In genomic region chr3:15207836-15208504, GRCh38 we compare ENCODE assay signal across 9 cellular contexts. TPM values are rescaled to one million over a fixed set of nuclear protein-coding genes. Genes with fewer than 3 reads are reported as not detected.
DNase-seq lines count a peak whose midpoint lies in the region; ATAC-seq and TF ChIP-seq lines count a peak whose summit lies in the region.
"Had no signal": no experiment of that assay in that cellular context is flagged by ENCODE, and none has a peak within 500 bp of the region (broad histone marks: within the 10 kb centered on the region; RNA-seq: fewer than 3 reads in every experiment).

No MANE protein-coding gene starts in this region.

- H3F3A ChIP-seq in DOHH2 (ENCODE audit: control insufficient read depth, insufficient read depth) (peaks cover 20% of the 10 kb centered on the region), PC-3 (ENCODE audit: low read length, unreplicated experiment) (no peaks in the 10 kb centered on the region)

- H3K27me3 Mint-ChIP-seq in endothelial cell (ENCODE audit: unreplicated experiment) = peaks cover 4% of the 10 kb centered on the region

- H3K4me3 ChIP-seq in DOHH2 (ENCODE audit: low read length) (peak overlapping the region; percentile 91), PC-3 (ENCODE audit: low read length) (peak overlapping the region; percentile 92), parathyroid adenoma (ENCODE audit: low read depth, low read length) (peak overlapping the region; percentile 98)

- H3K79me2 ChIP-seq in DOHH2 (ENCODE audit: control insufficient read depth, low read length) = peaks cover 62% of the 10 kb centered on the region
- peaks cover 50% of the 10 kb centered on the region for H3K79me2 ChIP-seq in PC-3 (ENCODE audit: low read length)
- peaks cover 31% of the 10 kb centered on the region for H3K79me2 ChIP-seq in parathyroid adenoma

- no peak for TF ChIP-seq CTCF in DOHH2 (IDR thresholded peaks at IDR 0.05; ENCODE audit: low read depth, low read length, poor library complexity, severe bottlenecking)
- no peak for TF ChIP-seq CTCF in PC-3 (conservative IDR thresholded peaks at IDR 0.05; ENCODE audit: low read depth, low read length)
- no peak for TF ChIP-seq CTCF in endothelial cell (IDR thresholded peaks at IDR 0.05; ENCODE audit: unreplicated experiment)
- no peak for TF ChIP-seq CTCF in parathyroid adenoma (IDR thresholded peaks at IDR 0.05)

- H3K9me2 ChIP-seq in DOHH2 (replicated peaks; ENCODE audit: control insufficient read depth, low read length) (no peaks in the 10 kb centered on the region), PC-3 (replicated peaks; ENCODE audit: low read length) (no peaks in the 10 kb centered on the region)

- ATAC-seq in PC-3 = no peak

- H3K27me3 ChIP-seq in DOHH2 (ENCODE audit: control insufficient read depth, low read length) (no peaks in the 10 kb centered on the region), PC-3 (ENCODE audit: low read length) (no peaks in the 10 kb centered on the region), parathyroid adenoma (ENCODE audit: control insufficient read depth, insufficient read depth, low read length) (no peaks in the 10 kb centered on the region)

- no TSS peak for BruUV-seq in PC-3 (replicated peaks; lab: Mats Ljungman, UMichigan)

- H3K9me3 Mint-ChIP-seq in endothelial cell (ENCODE audit: unreplicated experiment) = no peaks in the 10 kb centered on the region

- H4K20me1 ChIP-seq in DOHH2 (ENCODE audit: control insufficient read depth, insufficient read depth, low read depth, low read length) = 0 out of 2 replicates have a peak, but pooled peaks cover 4% of the 10 kb centered on the region
- peaks cover 13% of the 10 kb centered on the region for H4K20me1 ChIP-seq in PC-3 (ENCODE audit: low read length)

- H3K9ac ChIP-seq in PC-3 (ENCODE audit: low read length) (peak overlapping the region; percentile 88), parathyroid adenoma (no peak overlapping the region)

- no peak overlapping the region for H3K27ac Mint-ChIP-seq in endothelial cell (ENCODE audit: unreplicated experiment)

- H3K36me3 ChIP-seq in DOHH2 (ENCODE audit: control insufficient read depth, low read length) = peaks cover 55% of the 10 kb centered on the region
- H3K36me3 ChIP-seq in PC-3 (ENCODE audit: low read depth, low read length) = peaks cover 21% of the 10 kb centered on the region
- H3K36me3 ChIP-seq in parathyroid adenoma (ENCODE audit: control insufficient read depth, insufficient read depth, low read length) = no peaks in the 10 kb centered on the region

- no peak overlapping the region for H2AFZ ChIP-seq in PC-3 (ENCODE audit: low read length)
- no peak overlapping the region for H2AFZ ChIP-seq in parathyroid adenoma

- intact Hi-C loops in PC-3 (cut with micrococcal nuclease) = loop anchor here (5.0 kb wide), 1 partner anchor 101 kb away; no protein-coding TSS in a partner anchor

- H3K4me3 Mint-ChIP-seq in endothelial cell (ENCODE audit: unreplicated experiment) = peak overlapping the region; percentile 38

- H3K9me3 ChIP-seq in DOHH2 (ENCODE audit: control insufficient read depth, insufficient read depth, low read length) (no peaks in the 10 kb centered on the region), PC-3 (ENCODE audit: low read length) (no peaks in the 10 kb centered on the region), parathyroid adenoma (ENCODE audit: control insufficient read depth, low read length) (no peaks in the 10 kb centered on the region)

- H3K36me3 Mint-ChIP-seq in endothelial cell (ENCODE audit: low read depth, unreplicated experiment) = peaks cover 4% of the 10 kb centered on the region

- peaks cover 49% of the 10 kb centered on the region for H3K4me1 ChIP-seq in DOHH2 (ENCODE audit: control insufficient read depth, low read length)
- peaks cover 27% of the 10 kb centered on the region for H3K4me1 ChIP-seq in PC-3 (ENCODE audit: insufficient read depth, low read length)
- H3K4me1 ChIP-seq in parathyroid adenoma = peaks cover 3% of the 10 kb centered on the region

- peak overlapping the region; percentile 89 for H3K4me2 ChIP-seq in DOHH2 (ENCODE audit: low read length)
- H3K4me2 ChIP-seq in PC-3 (ENCODE audit: low read length) = peak overlapping the region; percentile 78
- peak overlapping the region; percentile 99 for H3K4me2 ChIP-seq in parathyroid adenoma (ENCODE audit: low read length)

- peaks cover 12% of the 10 kb centered on the region for H3K4me1 Mint-ChIP-seq in endothelial cell (ENCODE audit: unreplicated experiment)

- H3K27ac ChIP-seq in DOHH2 (ENCODE audit: low read depth, low read length) (0 out of 2 replicates have a peak overlapping the region, but pooled peaks have one; percentile 55), PC-3 (ENCODE audit: low read length) (no peak overlapping the region), parathyroid adenoma (no peak overlapping the region)

- DNase-seq in PC-3 = no peak
- no peak for DNase-seq in endothelial cell (ENCODE audit: low spot score)
- DNase-seq in DMS153 treated with DMSO at 0.1 percent for 48 hours (lab: John Stamatoyannopoulos, UW; ENCODE audit: unreplicated experiment) = no peak
- DNase-seq in NCI-H526 treated with DMSO at 0.1 percent for 48 hours (lab: John Stamatoyannopoulos, UW) = no peak
- DNase-seq in LoVo (ENCODE audit: low spot score) = no peak
- no peak for DNase-seq in NCI-H446 treated with DMSO at 0.1 percent for 48 hours (lab: John Stamatoyannopoulos, UW)
- DNase-seq: SHP77 had no signal

- POLR2A ChIA-PET in PC-3 (lab: Charles Lee; ENCODE audit: unreplicated experiment) = interaction anchor here (0.6 kb wide), 3 partner anchors 32 to 55 kb away, joined by 5 to 17 read pairs (median 5); no protein-coding TSS in a partner anchor

- CTCF ChIA-PET in PC-3 (lab: Charles Lee) = interaction anchor here (0.6 to 1.0 kb wide), 2 partner anchors 98 to 198 kb away, joined by 3 read pairs; no protein-coding TSS in a partner anchor

RNA-seq across cellular contexts. Expression of gene CAPN7, which starts 1.9 kb away (rescaled TPM):
- total RNA-seq in PC-3 (2014; rRNA removed) = 30.2 and 32.7 TPM in 2 replicates
- total RNA-seq in endothelial cell (ENCODE audit: unreplicated experiment) = 25.9 TPM
